In the genomic region with DNA sequence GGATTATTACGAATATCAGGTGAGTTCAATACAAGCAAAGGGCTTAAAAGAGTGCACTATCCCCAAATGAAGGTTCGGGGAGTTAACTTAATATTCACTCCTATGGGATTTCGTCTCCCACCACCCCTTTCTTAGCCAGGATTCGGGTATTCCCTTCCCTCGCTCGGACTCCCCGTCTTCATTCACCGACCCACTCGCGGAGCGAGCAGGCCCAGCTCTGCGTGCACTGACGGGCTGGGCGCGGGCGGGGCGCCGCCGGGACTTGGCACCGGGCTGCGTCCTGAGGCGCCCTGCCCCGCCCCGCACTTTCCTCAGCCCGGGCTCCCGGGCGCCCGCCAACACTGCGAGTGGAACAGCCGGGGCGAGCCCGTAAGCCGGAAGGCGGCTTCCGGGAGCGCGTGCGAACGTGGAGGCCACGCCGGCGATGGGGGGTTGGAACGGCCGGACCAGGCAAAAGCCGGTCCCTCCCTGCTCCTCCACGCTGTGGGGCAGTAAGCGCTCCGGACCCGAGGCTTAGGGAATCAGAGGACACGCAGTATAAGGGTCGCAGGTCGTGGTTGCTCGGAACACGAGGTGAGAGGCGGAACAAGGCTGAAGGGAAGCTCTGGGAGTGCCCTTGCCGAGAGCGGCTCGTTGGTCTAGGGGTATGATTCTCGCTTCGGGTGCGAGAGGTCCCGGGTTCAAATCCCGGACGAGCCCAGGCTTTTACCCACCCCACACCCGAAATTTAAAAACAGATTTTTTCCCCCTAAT, we compare ENCODE assay signal across 8 cellular contexts. TPM values are rescaled to one million over a fixed set of nuclear protein-coding genes. Genes with fewer than 3 reads are reported as not detected.
DNase-seq lines count a peak whose midpoint lies in the region; ATAC-seq and TF ChIP-seq lines count a peak whose summit lies in the region.

No MANE protein-coding gene starts in this region.

- TF ChIP-seq POLR2A in IMR-90 (IDR thresholded peaks at IDR 0.05; ENCODE audit: low read depth, low read length) (peak; percentile 71), erythroblast (IDR thresholded peaks at IDR 0.05; ENCODE audit: low read length) (peak; percentile 69)

- peak overlapping the region; percentile 75 for H3K23ac ChIP-seq in IMR-90 (ENCODE audit: low read depth, low read length)

- peak overlapping the region; percentile 77 for H3K14ac ChIP-seq in IMR-90 (replicated peaks; ENCODE audit: low read depth, low read length)

- TF ChIP-seq CTCF in IMR-90 (conservative IDR thresholded peaks at IDR 0.05; ENCODE audit: low read depth, low read length) = no peak
- TF ChIP-seq CTCF in OCI-LY3 (IDR thresholded peaks at IDR 0.05; ENCODE audit: low read depth, low read length) = no peak

- H4K20me1 ChIP-seq in IMR-90 (ENCODE audit: insufficient read depth, low read length) (no peaks in the 10 kb centered on the region), OCI-LY3 (ENCODE audit: insufficient read depth, low read length) (no peaks in the 10 kb centered on the region)

- H3K79me2 ChIP-seq in OCI-LY3 (ENCODE audit: low read length) = no peaks in the 10 kb centered on the region

- DNase-seq in DMS114 treated with DMSO at 0.1 percent for 48 hours (lab: John Stamatoyannopoulos, UW; ENCODE audit: unreplicated experiment) (peak; percentile 71), IMR-90 (no peak), activated T-cell treated with anti-CD3 and anti-CD28 coated beads for 48 hours (ENCODE audit: low read depth) (peak; percentile 84), erythroblast (lab: John Stamatoyannopoulos, UW) (peak; percentile 91 to 96)
- peak; percentile 92 for DNase-seq in stimulated activated CD8-positive, alpha-beta memory T cell treated with anti-CD3 and anti-CD28 coated beads, Interleukin-7, amount 100 ng/mL, for 24 hours (ENCODE audit: low read depth)

- intact Hi-C loops in IMR-90 (cut with micrococcal nuclease) = no loop called here

- H3K9ac ChIP-seq in IMR-90 (ENCODE audit: low read depth, low read length) (peak overlapping the region; percentile 75), OCI-LY3 (ENCODE audit: low read length) (peak overlapping the region; percentile 85)

- no peak for TF ChIP-seq RAD21 in IMR-90 (IDR thresholded peaks at IDR 0.05; ENCODE audit: low read length)

- H4K5ac ChIP-seq in IMR-90 (ENCODE audit: low read depth, low read length) = peak overlapping the region; percentile 23

- H3K9me3 ChIP-seq in IMR-90 (ENCODE audit: control insufficient read depth, insufficient read depth, low read length) (no peaks in the 10 kb centered on the region), OCI-LY3 (ENCODE audit: insufficient read depth, low read length) (no peaks in the 10 kb centered on the region), muscle layer of duodenum (ENCODE audit: control insufficient read depth in 1 of 2, low read length in 2 of 2) (no peaks in the 10 kb centered on the region)

- H2BK15ac ChIP-seq in IMR-90 (ENCODE audit: low read depth, low read length) = peak overlapping the region; percentile 40; the same call in 1 of the 3 replicates

- no peaks in the 10 kb centered on the region for H3K4me1 ChIP-seq in IMR-90 (ENCODE audit: control insufficient read depth, insufficient read depth, low read length)
- H3K4me1 ChIP-seq in OCI-LY3 (ENCODE audit: low read length) = peaks cover 55% of the 10 kb centered on the region
- H3K4me1 ChIP-seq in muscle layer of duodenum (ENCODE audit: control insufficient read depth in 1 of 2, insufficient read depth in 2 of 2, low read length in 2 of 2) = peaks cover 0 to 6% of the 10 kb centered on the region in 2 donors

- H4K91ac ChIP-seq in IMR-90 (ENCODE audit: insufficient read depth, low read depth, low read length) = peak overlapping the region; percentile 95

- ATAC-seq in GM21529 (IDR thresholded peaks at IDR 0.05; ENCODE audit: unreplicated experiment) (peak; percentile 48), IMR-90 (ENCODE audit: low read depth) (peak; percentile 79)

- POLR2A ChIA-PET in IMR-90 (lab: Charles Lee; ENCODE audit: unreplicated experiment) = interaction anchor here (0.5 to 0.6 kb wide), 5 partner anchors 83 to 605 kb away, joined by 3 to 7 read pairs (median 4); a partner anchor contains a TSS

- H3K27me3 ChIP-seq in IMR-90 (ENCODE audit: control insufficient read depth, insufficient read depth, low read length) (peaks cover 4% of the 10 kb centered on the region; the same call in 1 of the 2 replicates), OCI-LY3 (ENCODE audit: low read depth, low read length) (peaks cover 27% of the 10 kb centered on the region), muscle layer of duodenum (ENCODE audit: low read depth, low read length) (no peaks in the 10 kb centered on the region)

- H3K4ac ChIP-seq in IMR-90 (ENCODE audit: low read depth, low read length) = peak overlapping the region; percentile 90

- in situ Hi-C loops in IMR-90 (cut with MboI; ENCODE audit: low sequenced_read_pairs) = loop anchor here (10.0 kb wide), 1 partner anchor 371 kb away; no protein-coding TSS in a partner anchor

- H3K36me3 ChIP-seq in IMR-90 (ENCODE audit: control insufficient read depth, insufficient read depth, low read length) (no peaks in the 10 kb centered on the region), OCI-LY3 (replicated peaks; ENCODE audit: low read depth, low read length) (no peaks in the 10 kb centered on the region), muscle layer of duodenum (ENCODE audit: control insufficient read depth in 1 of 2, insufficient read depth in 2 of 2, low read length in 2 of 2) (no peaks in the 10 kb centered on the region)

- peak overlapping the region; percentile 79 for H3K4me2 ChIP-seq in IMR-90 (ENCODE audit: low read depth, low read length)
- H3K4me2 ChIP-seq in OCI-LY3 (ENCODE audit: low read length) = peak overlapping the region; percentile 96

- H3K79me1 ChIP-seq in IMR-90 (ENCODE audit: low read depth in 1 of 2, low read length in 2 of 2) = no peaks in the 10 kb centered on the region

- peak overlapping the region; percentile 86 for H3K27ac ChIP-seq in IMR-90 (ENCODE audit: insufficient read depth, low read length)
- H3K27ac ChIP-seq in OCI-LY3 (ENCODE audit: low read length) = peak overlapping the region; percentile 80
- H3K27ac ChIP-seq in muscle layer of duodenum (ENCODE audit: low read length) = peak overlapping the region; percentile 72

- BruUV-seq in IMR-90 (replicated peaks; lab: Mats Ljungman, UMichigan) = no TSS peak

- peak overlapping the region; percentile 57 for H3K18ac ChIP-seq in IMR-90 (ENCODE audit: low read depth, low read length)

- CTCF ChIA-PET in IMR-90 (lab: Yijun Ruan, JAX) = interaction anchor here (1.0 to 2.5 kb wide), 4 partner anchors 8 to 113 kb away, joined by 3 to 10 read pairs (median 3); no protein-coding TSS in a partner anchor

- whole genome bisulfite sequencing in IMR-90 (ENCODE audit: extremely low coverage in 2 of 2, insufficient read length in 1 of 2), 2 experiments = 0% methylated on average over 31 of the region's 65 CpGs; no CpG with 5 or more reads in 1 of the 2 experiments

- dilution Hi-C loops in IMR-90 (cut with HindIII; ENCODE audit: low sequenced_read_pairs, unreplicated experiment) = no loop called here

- peak overlapping the region; percentile 87 for H3K56ac ChIP-seq in IMR-90 (ENCODE audit: extremely low read depth, insufficient read depth, low read length)

- H3K9me1 ChIP-seq in IMR-90 (ENCODE audit: insufficient read depth, low read length) = no peaks in the 10 kb centered on the region

- no peak overlapping the region for H2AK5ac ChIP-seq in IMR-90 (ENCODE audit: low read depth, low read length)

- peak overlapping the region; percentile 47 for H2BK20ac ChIP-seq in IMR-90 (ENCODE audit: low read depth, low read length)

- H2AFZ ChIP-seq in IMR-90 (replicated peaks; ENCODE audit: low read length, poor library complexity) = peak overlapping the region; percentile 97
- peak overlapping the region; percentile 89 for H2AFZ ChIP-seq in OCI-LY3 (ENCODE audit: low read depth, low read length)

- peak overlapping the region; percentile 27 to 90 for H4K8ac ChIP-seq in IMR-90 (ENCODE audit: low read depth in 2 of 2, low read length in 2 of 2)

- H2AK9ac ChIP-seq in IMR-90 (replicated peaks; ENCODE audit: low read depth, low read length, poor library complexity) = peak overlapping the region; percentile 95

- peak overlapping the region; percentile 91 for H2BK120ac ChIP-seq in IMR-90 (ENCODE audit: low read depth, low read length)

- H3K4me3 ChIP-seq in IMR-90 (ENCODE audit: insufficient read depth, low read depth, low read length) (peak overlapping the region; percentile 53), OCI-LY3 (ENCODE audit: low read length) (peak overlapping the region; percentile 80), muscle layer of duodenum (ENCODE audit: low read depth in 1 of 2, low read length in 2 of 2) (peak overlapping the region; percentile 80 to 85)

- peak overlapping the region; percentile 79 for H2BK5ac ChIP-seq in IMR-90 (ENCODE audit: low read depth, low read length, poor library complexity, severe bottlenecking)

TF ChIP-seq in IMR-90, 13 proteins besides CTCF, POLR2A, EP300 and RAD21:
- no peak for TF ChIP-seq NFE2L2 (IDR thresholded peaks at IDR 0.05; ENCODE audit: low read depth, low read length)
- 0 out of 2 replicates have a peak, but pooled peaks have one; percentile 23 for TF ChIP-seq BHLHE40 (IDR thresholded peaks at IDR 0.05; ENCODE audit: low read depth, low read length)
- peak; percentile 73 for TF ChIP-seq MAZ (IDR thresholded peaks at IDR 0.05; ENCODE audit: borderline replicate concordance, low read depth, low read length)
- TF ChIP-seq SMC3 (IDR thresholded peaks at IDR 0.05; ENCODE audit: low read depth, low read length) = no peak
- TF ChIP-seq CHD1 (IDR thresholded peaks at IDR 0.05; ENCODE audit: low read depth, low read length) = no peak; the same call in 1 of the 2 replicates
- TF ChIP-seq RFX5 (IDR thresholded peaks at IDR 0.05; ENCODE audit: low read depth, low read length) = no peak
- TF ChIP-seq RCOR1 (IDR thresholded peaks at IDR 0.05; ENCODE audit: insufficient replicate concordance, low read length) = no peak
- peak; percentile 91 for TF ChIP-seq FOS (IDR thresholded peaks at IDR 0.05; ENCODE audit: low read depth, low read length)
- no peak for TF ChIP-seq CEBPB (IDR thresholded peaks at IDR 0.05; ENCODE audit: low read depth, low read length)
- peak; percentile 77; the same call in 1 of the 2 replicates for TF ChIP-seq MXI1 (IDR thresholded peaks at IDR 0.05; ENCODE audit: borderline replicate concordance, low read depth, low read length)

RNA-seq across cellular contexts. Expression of a gene that starts 7.5 kb away (rescaled TPM):
- 81.7 and 87.3 TPM in 2 replicates for total RNA-seq in IMR-90 (2012; rRNA removed)
- polyA plus RNA-seq in IMR-90 (2012; rRNA removed) = 48.0 and 55.3 TPM in 2 replicates
- polyA plus RNA-seq in IMR-90 (2012; cell fraction: cytosol; rRNA removed) = 28.8 and 39.7 TPM in 2 replicates
- polyA plus RNA-seq in IMR-90 (2012; cell fraction: nucleus; rRNA removed; ENCODE audit: low replicate concordance) = 22.6 and 65.6 TPM in 2 replicates
